In genomic region chr11:114399903-114400221, GRCh38 we compare ENCODE assay signal across 8 cellular contexts. TPM values are rescaled to one million over a fixed set of nuclear protein-coding genes. Genes with fewer than 3 reads are reported as not detected.
DNase-seq lines count a peak whose midpoint lies in the region; ATAC-seq and TF ChIP-seq lines count a peak whose summit lies in the region.

No MANE protein-coding gene starts in this region.

- TF ChIP-seq CTCF in GM12865 (IDR thresholded peaks at IDR 0.05; ENCODE audit: insufficient read depth, low read depth, low read length, missing control alignments) (no peak), right atrium auricular region (IDR thresholded peaks at IDR 0.05) (no peak), GM13976 (IDR thresholded peaks at IDR 0.05; ENCODE audit: borderline replicate concordance, control extremely low read depth, extremely low read depth, insufficient read depth, missing control alignments) (no peak)

- H3K27ac ChIP-seq in right atrium auricular region = peak overlapping the region; percentile 96 to 98

- H3K27me3 ChIP-seq in right atrium auricular region = no peaks in the 10 kb centered on the region

- peaks cover 60% of the 10 kb centered on the region for H3K36me3 Mint-ChIP-seq in activated T-helper 17 cell treated with anti-CD3 and anti-CD28 coated beads, Interleukin-2, amount 50 U/mL, for 72 hours (ENCODE audit: low read depth)

- intact Hi-C loops in posterior vena cava (cut with DNase I) = no loop called here

- in situ Hi-C loops in GM13976 (cut with MboI; ENCODE audit: low sequenced_read_pairs, unreplicated experiment) = no loop called here

- H3K9me3 ChIP-seq in right atrium auricular region = no peaks in the 10 kb centered on the region

- DNase-seq in GM12865 (ENCODE audit: low read depth) = no peak
- peak; percentile 67 for DNase-seq in HCEC 1CT
- peak; percentile 75 for DNase-seq in NCI-H1092 (lab: John Stamatoyannopoulos, UW)
- peak; percentile 77 for DNase-seq in right atrium auricular region (ENCODE audit: low spot score)
- DNase-seq in skeletal muscle cell (ENCODE audit: low read depth) = no peak
- DNase-seq in posterior vena cava (ENCODE audit: low spot score) = no peak
- DNase-seq in GM13976 (ENCODE audit: low spot score) = no peak

- H3K9me3 Mint-ChIP-seq in activated T-helper 17 cell treated with anti-CD3 and anti-CD28 coated beads, Interleukin-2, amount 50 U/mL, for 72 hours = no peaks in the 10 kb centered on the region

- no peaks in the 10 kb centered on the region for H3K27me3 Mint-ChIP-seq in activated T-helper 17 cell treated with anti-CD3 and anti-CD28 coated beads, Interleukin-2, amount 50 U/mL, for 72 hours

- no peaks in the 10 kb centered on the region for H3K36me3 ChIP-seq in right atrium auricular region

- H3K4me1 ChIP-seq in right atrium auricular region = peaks cover 0 to 47% of the 10 kb centered on the region in 2 donors

- H3K4me1 Mint-ChIP-seq in activated T-helper 17 cell treated with anti-CD3 and anti-CD28 coated beads, Interleukin-2, amount 50 U/mL, for 72 hours = peaks cover 31% of the 10 kb centered on the region

- H3K4me3 Mint-ChIP-seq in activated T-helper 17 cell treated with anti-CD3 and anti-CD28 coated beads, Interleukin-2, amount 50 U/mL, for 72 hours = peak overlapping the region; percentile 97

- H3K27ac Mint-ChIP-seq in activated T-helper 17 cell treated with anti-CD3 and anti-CD28 coated beads, Interleukin-2, amount 50 U/mL, for 72 hours = peak overlapping the region; percentile 92

- ATAC-seq in activated T-helper 17 cell treated with anti-CD3 and anti-CD28 coated beads, Interleukin-2, amount 50 U/mL, for 72 hours (replicated peaks) = no peak

- peak overlapping the region; percentile 76 for H3K4me3 ChIP-seq in GM12865 (ENCODE audit: low read depth, low read length)
- peak overlapping the region; percentile 83 to 93 for H3K4me3 ChIP-seq in right atrium auricular region
- peak overlapping the region; percentile 68 for H3K4me3 ChIP-seq in skeletal muscle cell (ENCODE audit: low read depth, low read length)

RNA-seq across cellular contexts. Expression of gene C11orf71, which starts 0.4 kb away (rescaled TPM):
- 1 to 10 TPM; 4.0 to 5.2 TPM for total RNA-seq in activated T-helper 17 cell treated with anti-CD3 and anti-CD28 coated beads, Interleukin-2, amount 50 U/mL, for 72 hours
- total RNA-seq in right atrium auricular region (10 to 100 TPM in 1 of 2 donors, 1 to 10 TPM in 1; 6.5 to 10.2 TPM), posterior vena cava (1 to 10 TPM; 2.4 to 4.1 TPM)

RNA-seq across cellular contexts. Expression of gene RBM7, which starts 0.6 kb away (rescaled TPM):
- total RNA-seq in activated T-helper 17 cell treated with anti-CD3 and anti-CD28 coated beads, Interleukin-2, amount 50 U/mL, for 72 hours = 10 to 100 TPM; 39.1 to 58.9 TPM
- total RNA-seq in right atrium auricular region (10 to 100 TPM; 12.1 to 13.2 TPM), posterior vena cava (10 to 100 TPM; 21.0 to 23.2 TPM)

RNA-seq across cellular contexts. Expression of gene REXO2, which starts 39.4 kb away (rescaled TPM):
- 100 to 1,000 TPM; 111 to 127 TPM for total RNA-seq in activated T-helper 17 cell treated with anti-CD3 and anti-CD28 coated beads, Interleukin-2, amount 50 U/mL, for 72 hours
- total RNA-seq in right atrium auricular region (100 to 1,000 TPM; 129 to 144 TPM), posterior vena cava (100 to 1,000 TPM; 104 to 132 TPM)

Comparison
In these comparisons a context has a peak if more than half of its experiments do, and no peak if none do; other contexts are left out.
1. DNase-seq: peak in HCEC 1CT (single experiment), NCI-H1092 (single experiment) and right atrium auricular region (single experiment); none in GM12865 (single experiment), skeletal muscle cell (single experiment), posterior vena cava (single experiment) and GM13976 (single experiment).
2. Peak in every context shown above with its lines, with median percentiles within 50 percentile points of each other: H3K4me3 ChIP-seq.